Comparison of ENCODE assay signal across 15 cellular contexts in the genomic region with DNA sequence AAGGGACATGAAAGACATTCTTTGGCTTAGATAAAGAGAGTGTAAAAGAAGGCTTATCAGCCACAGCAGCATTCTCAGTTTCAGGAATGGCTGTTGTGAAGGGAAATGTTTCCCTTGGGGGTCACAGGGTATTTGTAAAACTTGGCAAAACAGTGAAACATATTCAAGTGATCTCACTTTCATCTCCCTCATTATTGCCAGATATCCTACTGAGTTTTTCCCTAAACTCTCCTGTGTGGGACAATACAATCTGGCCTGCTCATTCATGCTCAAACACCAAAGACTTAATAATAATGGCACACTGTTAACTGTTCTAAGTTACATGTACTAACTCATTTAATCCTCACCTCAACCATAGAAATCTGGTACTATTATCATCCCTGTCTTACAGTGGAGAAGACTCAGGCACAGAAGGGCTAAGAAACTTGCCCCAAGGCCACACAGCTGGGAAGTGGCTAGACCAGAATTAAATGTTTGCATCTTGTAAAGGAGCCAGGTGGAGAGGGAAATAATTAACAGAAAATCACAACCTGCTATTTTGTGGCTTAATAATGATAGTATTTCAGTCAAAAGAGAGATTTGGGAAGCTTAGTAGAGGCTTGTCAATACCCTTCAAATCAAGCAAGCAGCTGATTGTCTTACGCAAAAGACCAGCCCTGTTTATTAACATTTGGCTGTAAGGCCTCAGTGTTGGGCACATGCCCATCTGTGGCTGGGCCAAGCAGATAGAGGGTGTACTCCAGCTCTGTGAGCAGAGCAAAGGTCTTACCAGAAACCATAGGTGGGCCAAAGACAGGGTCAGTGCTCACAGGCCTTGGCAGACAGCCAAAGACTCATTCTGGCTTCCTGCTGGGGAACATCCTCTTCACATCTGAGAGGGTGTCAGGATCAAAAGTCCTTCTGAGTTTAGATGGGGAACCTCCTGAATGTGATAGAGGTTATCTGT. TPM values are rescaled to one million over a fixed set of nuclear protein-coding genes. Genes with fewer than 3 reads are reported as not detected.
DNase-seq lines count a peak whose midpoint lies in the region; ATAC-seq, FAIRE-seq and TF ChIP-seq lines count a peak whose summit lies in the region.
"Had no signal": no experiment of that assay in that cellular context is flagged by ENCODE, and none has a peak within 500 bp of the region (broad histone marks: within the 10 kb centered on the region; RNA-seq: fewer than 3 reads in every experiment).

No MANE protein-coding gene starts in this region.

- TF ChIP-seq CTCF in left ventricle myocardium inferior (IDR thresholded peaks at IDR 0.05; ENCODE audit: borderline replicate concordance), result no peak

- intact Hi-C loops in left ventricle myocardium inferior (cut with micrococcal nuclease), result loop anchor here (10.0 kb wide), 2 partner anchors 94 to 1216 kb away; a partner anchor contains a TSS

- no peak for FAIRE-seq in small intestine (lab: Jason Lieb, UNC)
- FAIRE-seq: endometrium, GM18507, keratinocyte had no signal

- no peak for ATAC-seq in GM19035 (IDR thresholded peaks at IDR 0.05; ENCODE audit: unreplicated experiment)
- ATAC-seq: activated CD8-positive, alpha-beta T cell treated with anti-CD3 and anti-CD28 coated beads for 36 hours had no signal

- H3K36me3 ChIP-seq in HUES6 (ENCODE audit: control insufficient read depth, insufficient read depth, low read length) (no peaks in the 10 kb centered on the region), SJCRH30 (no peaks in the 10 kb centered on the region), left ventricle myocardium inferior (no peaks in the 10 kb centered on the region), small intestine (ENCODE audit: control insufficient read depth in 2 of 2, insufficient read depth in 2 of 2, low read length in 2 of 2) (no peaks in the 10 kb centered on the region)
- H3K36me3 ChIP-seq: suprapubic skin had no signal

- H3K27me3 ChIP-seq in HUES6 (ENCODE audit: control insufficient read depth, insufficient read depth, low read length), result peaks cover 8% of the 10 kb centered on the region; the same call in 1 of the 2 replicates
- no peaks in the 10 kb centered on the region for H3K27me3 ChIP-seq in SJCRH30
- no peaks in the 10 kb centered on the region for H3K27me3 ChIP-seq in left ventricle myocardium inferior (ENCODE audit: low read depth)
- no peaks in the 10 kb centered on the region for H3K27me3 ChIP-seq in small intestine (ENCODE audit: control insufficient read depth in 2 of 2, insufficient read depth in 2 of 2, low read length in 2 of 2)
- H3K27me3 ChIP-seq: suprapubic skin had no signal

- DNase-seq in SJCRH30 (peak; percentile 70 to 90), left ventricle myocardium inferior (peak; percentile 47), small intestine (peak; percentile 61), LoVo (ENCODE audit: low spot score) (no peak), SIG-M5 (lab: John Stamatoyannopoulos, UW) (no peak)
- DNase-seq: activated CD8-positive, alpha-beta T cell treated with anti-CD3 and anti-CD28 coated beads for 36 hours; DND-41; NCI-H2081; stimulated activated CD4-positive, alpha-beta T cell treated with anti-CD3 and anti-CD28 coated beads, Interleukin-4, amount 100 ng/mL, for 4 hours had no signal

- whole genome bisulfite sequencing in small intestine, 3 donors, result 32 to 53% (median 39%) methylated on average over 1 of the region's 1 CpG

- H3K9ac ChIP-seq in HUES6 (ENCODE audit: low read length), result peak overlapping the region; percentile 16

- H3K4me1 ChIP-seq in HUES6 (ENCODE audit: control insufficient read depth, insufficient read depth, low read length) (peaks cover 40% of the 10 kb centered on the region), SJCRH30 (peaks cover 52% of the 10 kb centered on the region), left ventricle myocardium inferior (peaks cover 45% of the 10 kb centered on the region), small intestine (ENCODE audit: control insufficient read depth in 2 of 2, insufficient read depth in 1 of 2, low read depth in 1 of 2, low read length in 1 of 2) (no peaks in the 10 kb centered on the region)

- H3K27ac ChIP-seq in HUES6 (ENCODE audit: low read depth, low read length), result peak overlapping the region; percentile 26; the same call in 1 of the 2 replicates
- peak overlapping the region; percentile 78 for H3K27ac ChIP-seq in SJCRH30
- H3K27ac ChIP-seq in left ventricle myocardium inferior (replicated peaks), result peak overlapping the region; percentile 54
- no peak overlapping the region for H3K27ac ChIP-seq in small intestine (ENCODE audit: low read depth in 1 of 2, low read length in 1 of 2)
- H3K27ac ChIP-seq: suprapubic skin had no signal

- H3K9me3 ChIP-seq in HUES6 (ENCODE audit: control insufficient read depth, insufficient read depth, low read depth, low read length) (no peaks in the 10 kb centered on the region), SJCRH30 (replicated peaks) (no peaks in the 10 kb centered on the region), left ventricle myocardium inferior (replicated peaks) (no peaks in the 10 kb centered on the region), small intestine (ENCODE audit: control insufficient read depth, low read depth) (no peaks in the 10 kb centered on the region)
- H3K9me3 ChIP-seq: suprapubic skin had no signal

- H3K4me3 ChIP-seq in HUES6 (ENCODE audit: low read depth, low read length) (no peak overlapping the region; the same call in 1 of the 2 replicates), SJCRH30 (no peak overlapping the region), left ventricle myocardium inferior (no peak overlapping the region), small intestine (ENCODE audit: low read depth in 1 of 2, low read length in 2 of 2) (no peak overlapping the region)
- H3K4me3 ChIP-seq: suprapubic skin had no signal

RNA-seq across cellular contexts. Expression of a gene that starts 17.3 kb away (rescaled TPM):
- total RNA-seq in SJCRH30 (2014; rRNA removed; shearing (Covaris generic)), result 13.1 and 16.8 TPM in 2 replicates
- 726 TPM for total RNA-seq in left ventricle myocardium inferior
- 1 to 10 TPM in 1 of 3 donors, under 1 TPM in 1, not detected in 1; 0.24 to 4.1 TPM for polyA plus RNA-seq in small intestine
- total RNA-seq: activated CD8-positive, alpha-beta T cell treated with anti-CD3 and anti-CD28 coated beads for 36 hours; suprapubic skin had no signal
- polyA plus RNA-seq: keratinocyte had no signal

Comparison
In these comparisons a context has a peak if more than half of its experiments do, and no peak if none do; other contexts are left out.
1. H3K27ac ChIP-seq: peak in HUES6 (single experiment), SJCRH30 (single experiment) and left ventricle myocardium inferior (single experiment); none in small intestine (0 of 2).
2. DNase-seq: peak in SJCRH30 (2 of 2), left ventricle myocardium inferior (single experiment) and small intestine (single experiment); none in LoVo (single experiment) and SIG-M5 (single experiment).
3. RNA of a gene that starts 17.3 kb away (total RNA-seq): 726 TPM in left ventricle myocardium inferior (single experiment); 13.1 to 16.8 TPM in SJCRH30; every median in the first group is over 10 times any median in the second.